11 cellular contexts compared by ENCODE assay signal in the genomic region with DNA sequence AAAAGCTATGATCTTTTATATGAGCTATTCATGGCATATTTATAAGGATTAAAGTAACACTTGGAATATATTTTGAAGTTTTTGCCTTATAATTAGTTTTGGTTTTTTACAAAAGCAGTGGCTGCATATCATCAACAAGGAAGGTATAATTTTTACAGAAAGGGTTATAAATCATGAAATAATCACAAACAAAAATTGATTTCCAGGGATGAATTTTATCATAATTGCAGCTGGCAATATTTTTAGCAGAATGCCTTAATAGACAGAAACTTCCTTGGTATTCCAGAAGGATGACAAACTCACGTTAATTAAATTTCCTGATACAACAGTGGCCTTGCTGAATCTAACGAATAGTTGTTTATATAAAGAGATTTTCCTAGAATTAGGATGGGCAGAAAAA.
"Had no signal": no experiment of that assay in that cellular context is flagged by ENCODE, and none has a peak within 500 bp of the region (broad histone marks: within the 10 kb centered on the region; RNA-seq: fewer than 3 reads in every experiment).

No MANE protein-coding gene starts in this region.

- H3K9me3 Mint-ChIP-seq: GM23338, H9, HFFc6 had no signal

- H3K9me3 ChIP-seq: HAP-1 had no signal

- H3K9ac ChIP-seq: GM23248 had no signal

- H3K4me2 ChIP-seq: GM23338 had no signal

- FAIRE-seq: H1, H54 had no signal

- DNase-seq: GM23248, GOT3, H7, H9, HCEC 1CT, HFFc6 had no signal

- H3K4me3 Mint-ChIP-seq: GM23338, H9, HFFc6 had no signal

- H2AFZ ChIP-seq: GM23248, GM23338 had no signal

- H3K27ac Mint-ChIP-seq: GM23338, H9, HFFc6 had no signal

- H3K27ac ChIP-seq: GM23248 had no signal

- H3K36me3 ChIP-seq: HAP-1 had no signal

- H3K4me3 ChIP-seq: GM23248, GM23338, HAP-1 had no signal

- ATAC-seq: GM23338, HCT116 had no signal

- H3K4me1 Mint-ChIP-seq: GM23338, H9 had no signal

- H3K4me1 ChIP-seq: HAP-1 had no signal
